In genomic region chrX:139892512-139892911, GRCh38 we compare ENCODE assay signal across 10 cellular contexts.
A peak's percentile ranks its signal among the peaks of the same experiment; 100 is the strongest.
DNase-seq lines count a peak whose midpoint lies in the region; ATAC-seq and TF ChIP-seq lines count a peak whose summit lies in the region.
"Had no signal": no experiment of that assay in that cellular context is flagged by ENCODE, and none has a peak within 500 bp of the region (broad histone marks: within the 10 kb centered on the region; RNA-seq: fewer than 3 reads in every experiment).

No MANE protein-coding gene starts in this region.

- in situ Hi-C loops in GM13976 (cut with MboI; ENCODE audit: low sequenced_read_pairs, unreplicated experiment), result no loop called here

- peak; percentile 81 for ATAC-seq in GM19395 (IDR thresholded peaks at IDR 0.05; ENCODE audit: unreplicated experiment)
- peak; percentile 82 for ATAC-seq in HG02852 (IDR thresholded peaks at IDR 0.05; ENCODE audit: unreplicated experiment)
- peak; percentile 73 for ATAC-seq in HG03571 (IDR thresholded peaks at IDR 0.05; ENCODE audit: unreplicated experiment)
- ATAC-seq in GM18520 (IDR thresholded peaks at IDR 0.05; ENCODE audit: unreplicated experiment), result no peak
- ATAC-seq: activated T-cell treated with anti-CD3 and anti-CD28 coated beads, Interleukin-2, amount 50 U/mL, for 4 hours had no signal

- TF ChIP-seq CTCF in GM13976 (IDR thresholded peaks at IDR 0.05; ENCODE audit: borderline replicate concordance, control extremely low read depth, extremely low read depth, insufficient read depth, missing control alignments), result no peak

- DNase-seq in GM13976 (ENCODE audit: low spot score), result peak; percentile 6
- DNase-seq in NCI-H146 (lab: John Stamatoyannopoulos, UW), result no peak
- no peak for DNase-seq in activated CD8-positive, alpha-beta memory T cell treated with anti-CD3 and anti-CD28 coated beads, Interleukin-2, amount 50 U/mL, for 4 hours
- no peak for DNase-seq in amniotic stem cell (lab: John Stamatoyannopoulos, UW)
- DNase-seq: activated T-cell treated with anti-CD3 and anti-CD28 coated beads, Interleukin-2, amount 50 U/mL, for 4 hours; NCI-H446 had no signal
